ENCODE assay signal across 1 cellular context in genomic region chr4:127708985-127709384, GRCh38.
TF ChIP-seq lines count a peak whose summit lies in the region.

No MANE protein-coding gene starts in this region.

TF ChIP-seq in HepG2, 621 proteins besides CTCF, POLR2A, EP300 and RAD21 (continued from another document):
- no peak for TF ChIP-seq CSRNP1 (CRISPR knock-in tag; IDR thresholded peaks at IDR 0.05)
- TF ChIP-seq RNF2 (conservative IDR thresholded peaks at IDR 0.05; ENCODE audit: low read depth), result no peak
- TF ChIP-seq RBFOX2 (IDR thresholded peaks at IDR 0.05; ENCODE audit: low read depth, low read length), result no peak
TF ChIP-seq in HepG2: peak in this region for 0.
